1 cellular context compared by ENCODE assay signal in genomic region chr2:219522111-219523030, GRCh38.
A peak's percentile ranks its signal among the peaks of the same experiment; 100 is the strongest.
TF ChIP-seq lines count a peak whose summit lies in the region.

No MANE protein-coding gene starts in this region.

TF ChIP-seq in HepG2, 621 proteins besides CTCF, POLR2A, EP300 and RAD21:
- TF ChIP-seq, protein P1, sequence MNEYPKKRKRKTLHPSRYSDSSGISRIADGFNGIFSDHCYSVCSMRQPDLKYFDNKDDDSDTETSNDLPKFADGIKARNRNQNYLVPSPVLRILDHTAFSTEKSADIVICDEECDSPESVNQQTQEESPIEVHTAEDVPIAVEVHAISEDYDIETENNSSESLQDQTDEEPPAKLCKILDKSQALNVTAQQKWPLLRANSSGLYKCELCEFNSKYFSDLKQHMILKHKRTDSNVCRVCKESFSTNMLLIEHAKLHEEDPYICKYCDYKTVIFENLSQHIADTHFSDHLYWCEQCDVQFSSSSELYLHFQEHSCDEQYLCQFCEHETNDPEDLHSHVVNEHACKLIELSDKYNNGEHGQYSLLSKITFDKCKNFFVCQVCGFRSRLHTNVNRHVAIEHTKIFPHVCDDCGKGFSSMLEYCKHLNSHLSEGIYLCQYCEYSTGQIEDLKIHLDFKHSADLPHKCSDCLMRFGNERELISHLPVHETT (CRISPR knock-in tag; conservative IDR thresholded peaks at IDR 0.05) = no peak
- no peak for TF ChIP-seq MED1 (CRISPR knock-in tag; IDR thresholded peaks at IDR 0.05)
- TF ChIP-seq ETV6 (CRISPR knock-in tag; conservative IDR thresholded peaks at IDR 0.05) = no peak
- TF ChIP-seq FOSL2 (CRISPR knock-in tag; IDR thresholded peaks at IDR 0.05) = 0 out of 2 replicates have a peak, but pooled peaks have one; percentile 8
- TF ChIP-seq, protein P2, sequence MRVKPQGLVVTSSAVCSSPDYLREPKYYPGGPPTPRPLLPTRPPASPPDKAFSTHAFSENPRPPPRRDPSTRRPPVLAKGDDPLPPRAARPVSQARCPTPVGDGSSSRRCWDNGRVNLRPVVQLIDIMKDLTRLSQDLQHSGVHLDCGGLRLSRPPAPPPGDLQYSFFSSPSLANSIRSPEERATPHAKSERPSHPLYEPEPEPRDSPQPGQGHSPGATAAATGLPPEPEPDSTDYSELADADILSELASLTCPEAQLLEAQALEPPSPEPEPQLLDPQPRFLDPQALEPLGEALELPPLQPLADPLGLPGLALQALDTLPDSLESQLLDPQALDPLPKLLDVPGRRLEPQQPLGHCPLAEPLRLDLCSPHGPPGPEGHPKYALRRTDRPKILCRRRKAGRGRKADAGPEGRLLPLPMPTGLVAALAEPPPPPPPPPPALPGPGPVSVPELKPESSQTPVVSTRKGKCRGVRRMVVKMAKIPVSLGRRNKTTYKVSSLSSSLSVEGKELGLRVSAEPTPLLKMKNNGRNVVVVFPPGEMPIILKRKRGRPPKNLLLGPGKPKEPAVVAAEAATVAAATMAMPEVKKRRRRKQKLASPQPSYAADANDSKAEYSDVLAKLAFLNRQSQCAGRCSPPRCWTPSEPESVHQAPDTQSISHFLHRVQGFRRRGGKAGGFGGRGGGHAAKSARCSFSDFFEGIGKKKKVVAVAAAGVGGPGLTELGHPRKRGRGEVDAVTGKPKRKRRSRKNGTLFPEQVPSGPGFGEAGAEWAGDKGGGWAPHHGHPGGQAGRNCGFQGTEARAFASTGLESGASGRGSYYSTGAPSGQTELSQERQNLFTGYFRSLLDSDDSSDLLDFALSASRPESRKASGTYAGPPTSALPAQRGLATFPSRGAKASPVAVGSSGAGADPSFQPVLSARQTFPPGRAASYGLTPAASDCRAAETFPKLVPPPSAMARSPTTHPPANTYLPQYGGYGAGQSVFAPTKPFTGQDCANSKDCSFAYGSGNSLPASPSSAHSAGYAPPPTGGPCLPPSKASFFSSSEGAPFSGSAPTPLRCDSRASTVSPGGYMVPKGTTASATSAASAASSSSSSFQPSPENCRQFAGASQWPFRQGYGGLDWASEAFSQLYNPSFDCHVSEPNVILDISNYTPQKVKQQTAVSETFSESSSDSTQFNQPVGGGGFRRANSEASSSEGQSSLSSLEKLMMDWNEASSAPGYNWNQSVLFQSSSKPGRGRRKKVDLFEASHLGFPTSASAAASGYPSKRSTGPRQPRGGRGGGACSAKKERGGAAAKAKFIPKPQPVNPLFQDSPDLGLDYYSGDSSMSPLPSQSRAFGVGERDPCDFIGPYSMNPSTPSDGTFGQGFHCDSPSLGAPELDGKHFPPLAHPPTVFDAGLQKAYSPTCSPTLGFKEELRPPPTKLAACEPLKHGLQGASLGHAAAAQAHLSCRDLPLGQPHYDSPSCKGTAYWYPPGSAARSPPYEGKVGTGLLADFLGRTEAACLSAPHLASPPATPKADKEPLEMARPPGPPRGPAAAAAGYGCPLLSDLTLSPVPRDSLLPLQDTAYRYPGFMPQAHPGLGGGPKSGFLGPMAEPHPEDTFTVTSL (CRISPR knock-in tag; IDR thresholded peaks at IDR 0.05; ENCODE audit: borderline replicate concordance) = no peak
